Comparison of ENCODE assay signal across 8 cellular contexts in the genomic region with DNA sequence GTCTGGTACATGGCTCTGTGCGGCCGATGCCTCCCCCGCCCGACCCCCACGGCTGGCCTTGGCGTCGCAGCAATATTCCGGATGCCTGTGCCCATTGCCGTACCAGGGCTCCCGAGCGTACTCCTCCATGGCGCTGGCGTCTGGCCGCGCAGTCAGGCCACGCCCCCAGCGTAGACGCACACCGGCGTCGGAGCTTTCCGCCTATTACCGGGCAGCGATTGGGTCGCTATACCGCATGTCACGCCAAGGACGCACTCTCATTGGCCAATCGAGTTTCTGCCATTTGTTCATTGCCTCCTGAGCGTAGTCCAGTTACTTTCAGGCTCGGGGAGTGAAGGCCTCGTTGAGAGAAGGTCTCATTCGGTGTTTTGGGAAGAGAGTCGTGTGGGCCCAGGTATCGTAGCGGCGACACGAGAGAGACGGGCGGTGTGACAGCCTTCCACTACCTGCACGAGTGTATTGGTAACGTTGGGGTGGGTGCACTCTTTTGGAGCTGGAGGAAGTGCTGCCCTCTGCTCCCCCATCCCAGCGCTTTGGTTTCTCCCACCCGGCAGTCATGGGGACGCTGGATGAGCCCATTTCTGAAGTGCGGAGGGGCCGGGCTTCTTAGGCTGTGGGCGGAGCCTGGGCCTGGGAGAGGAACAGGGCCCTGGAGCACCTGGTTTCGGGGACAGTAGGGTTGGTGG. TPM values are rescaled to one million over a fixed set of nuclear protein-coding genes. Genes with fewer than 3 reads are reported as not detected.
DNase-seq lines count a peak whose midpoint lies in the region; TF ChIP-seq lines count a peak whose summit lies in the region.

A gene with protein sequence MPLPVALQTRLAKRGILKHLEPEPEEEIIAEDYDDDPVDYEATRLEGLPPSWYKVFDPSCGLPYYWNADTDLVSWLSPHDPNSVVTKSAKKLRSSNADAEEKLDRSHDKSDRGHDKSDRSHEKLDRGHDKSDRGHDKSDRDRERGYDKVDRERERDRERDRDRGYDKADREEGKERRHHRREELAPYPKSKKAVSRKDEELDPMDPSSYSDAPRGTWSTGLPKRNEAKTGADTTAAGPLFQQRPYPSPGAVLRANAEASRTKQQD (plus strand): TSS at position 310 of the 686 bp plus-strand sequence. CDS start 580 bp downstream, outside the sequence.
A gene (minus strand): TSS at position 148 of the 686 bp plus-strand sequence. CDS start 19 bp downstream, at position 129.

- H3K9me2 ChIP-seq in MM.1S (replicated peaks; ENCODE audit: insufficient read depth, low read length): no peaks in the 10 kb centered on the region
- H3K9me2 ChIP-seq in neural cell (ENCODE audit: insufficient read depth, low read length): no peaks in the 10 kb centered on the region

- TF ChIP-seq EP300 in neural cell (conservative IDR thresholded peaks at IDR 0.05; ENCODE audit: poor library complexity, severe bottlenecking) (no peak), stomach (IDR thresholded peaks at IDR 0.05) (no peak)

- TF ChIP-seq CTCF in MM.1S (IDR thresholded peaks at IDR 0.05; ENCODE audit: low read length) (no peak), neural cell (IDR thresholded peaks at IDR 0.05; ENCODE audit: poor library complexity, severe bottlenecking) (no peak), stomach (IDR thresholded peaks at IDR 0.05) (no peak)

- peak within 1 kb of the TSS; percentile 98 for H3K27ac ChIP-seq in MM.1S (ENCODE audit: low read length)
- H3K27ac ChIP-seq in neural cell (ENCODE audit: low read length): peak within 1 kb of the TSS; percentile 97
- H3K27ac ChIP-seq in stomach: peak within 1 kb of the TSS; percentile 91 to 97 (median 95)

- H2AFZ ChIP-seq in MM.1S (ENCODE audit: low read length): peak within 1 kb of the TSS; percentile 56; the same call in 1 of the 2 replicates
- H2AFZ ChIP-seq in neural cell (ENCODE audit: low read depth, low read length): no peak within 1 kb of the TSS

- no peaks in the 10 kb centered on the region for H3K9me3 ChIP-seq in ES-I3 (ENCODE audit: control insufficient read depth, insufficient read depth, low read length)
- no peaks in the 10 kb centered on the region for H3K9me3 ChIP-seq in HAP-1
- H3K9me3 ChIP-seq in MM.1S (replicated peaks; ENCODE audit: insufficient read depth, low read length): no peaks in the 10 kb centered on the region
- H3K9me3 ChIP-seq in neural cell (ENCODE audit: low read length): no peaks in the 10 kb centered on the region
- peaks cover 0 to 15% (median 0%) of the 10 kb centered on the region in 4 donors for H3K9me3 ChIP-seq in stomach

- H3F3A ChIP-seq in MM.1S (ENCODE audit: insufficient read depth, low read length) (peaks cover 4% of the 10 kb centered on the region; the same call in 1 of the 2 replicates), neural cell (ENCODE audit: insufficient read depth, low read length, poor library complexity, severe bottlenecking) (no peaks in the 10 kb centered on the region)

- no peak for TF ChIP-seq POLR2A in stomach (IDR thresholded peaks at IDR 0.05)

- in situ Hi-C loops in HAP-1 (cut with MboI; ENCODE audit: low sequenced_read_pairs): loop anchor here (5.0 kb wide), 1 partner anchor 270 kb away; no protein-coding TSS in a partner anchor

- H3K79me2 ChIP-seq in MM.1S (ENCODE audit: low read length) (peaks cover 48% of the 10 kb centered on the region), neural cell (replicated peaks; ENCODE audit: insufficient read depth, low read length) (peaks cover 10% of the 10 kb centered on the region)

- peak within 1 kb of the TSS; percentile 90 for H3K9ac ChIP-seq in ES-I3 (ENCODE audit: low read depth, low read length)
- peak within 1 kb of the TSS; percentile 95 for H3K9ac ChIP-seq in MM.1S (ENCODE audit: low read length)
- H3K9ac ChIP-seq in neural cell (ENCODE audit: low read length): peak within 1 kb of the TSS; percentile 96

- H3K4me1 ChIP-seq in ES-I3 (ENCODE audit: insufficient read depth, low read length) (no peaks in the 10 kb centered on the region), HAP-1 (peaks cover 5% of the 10 kb centered on the region), MM.1S (ENCODE audit: low read length) (no peaks in the 10 kb centered on the region), stomach (peaks cover 15 to 22% (median 20%) of the 10 kb centered on the region in 4 donors)

- no peaks in the 10 kb centered on the region for H3K27me3 ChIP-seq in HAP-1 (ENCODE audit: low read depth)
- no peaks in the 10 kb centered on the region for H3K27me3 ChIP-seq in MM.1S (replicated peaks; ENCODE audit: insufficient read depth, low read length)
- H3K27me3 ChIP-seq in neural cell (ENCODE audit: insufficient read depth, low read depth, low read length): no peaks in the 10 kb centered on the region
- H3K27me3 ChIP-seq in stomach: peaks cover 0 to 5% (median 0%) of the 10 kb centered on the region in 3 donors

- no peaks in the 10 kb centered on the region for H4K20me1 ChIP-seq in MM.1S (ENCODE audit: insufficient read depth, low read length)
- no peaks in the 10 kb centered on the region for H4K20me1 ChIP-seq in neural cell (ENCODE audit: insufficient read depth)

- intact Hi-C loops in stomach (cut with DNase I; ENCODE audit: low total_unique reads): no loop called here

- H3K4me3 ChIP-seq in HAP-1 (peak within 1 kb of the TSS; percentile 73), MM.1S (ENCODE audit: low read length) (peak within 1 kb of the TSS; percentile 88), neural cell (ENCODE audit: low read length) (peak within 1 kb of the TSS; percentile 82), stomach (peak within 1 kb of the TSS; percentile 58 to 69 (median 63))

- peak within 1 kb of the TSS; percentile 74 for H3K4me2 ChIP-seq in MM.1S (ENCODE audit: low read depth, low read length)
- peak within 1 kb of the TSS; percentile 62 for H3K4me2 ChIP-seq in neural cell (ENCODE audit: low read length)

- DNase-seq in HAP-1 (ENCODE audit: low spot score in 2 of 2) (peak; percentile 96 to 98), MM.1S (peak; percentile 93), SIG-M5 (lab: John Stamatoyannopoulos, UW) (peak; percentile 50), activated gamma-delta T cell treated with Interleukin-2 at 50 U/mL for 16 hours (peak; percentile 82), fibroblast of the conjunctiva (ENCODE audit: low read depth) (peak; percentile 92), stomach (peak; percentile 89)

- WGBS in stomach, 5 donors: 0 to 43% (median 10%) methylated on average over 33 to 49 of the region's 49 CpGs

- H3K36me3 ChIP-seq in ES-I3 (ENCODE audit: insufficient read depth, low read length) (peaks cover 5% of the 10 kb centered on the region; the same call in 1 of the 2 replicates), HAP-1 (replicated peaks) (peaks cover 50% of the 10 kb centered on the region), MM.1S (replicated peaks; ENCODE audit: insufficient read depth, low read length) (no peaks in the 10 kb centered on the region), neural cell (ENCODE audit: insufficient read depth, low read length) (no peaks in the 10 kb centered on the region), stomach (peaks cover 12 to 48% (median 38%) of the 10 kb centered on the region in 4 donors)

- no peak for TF ChIP-seq RAD21 in neural cell (conservative IDR thresholded peaks at IDR 0.05)

TF ChIP-seq in neural cell, 6 proteins besides CTCF, POLR2A, EP300 and RAD21:
- TF ChIP-seq MXI1 (conservative IDR thresholded peaks at IDR 0.05; ENCODE audit: poor library complexity, severe bottlenecking): peak; percentile 30
- peak; percentile 97 for TF ChIP-seq POLR2AphosphoS5 (IDR thresholded peaks at IDR 0.05)
- TF ChIP-seq SMC3 (conservative IDR thresholded peaks at IDR 0.05; ENCODE audit: poor library complexity): no peak
- TF ChIP-seq, protein P1, sequence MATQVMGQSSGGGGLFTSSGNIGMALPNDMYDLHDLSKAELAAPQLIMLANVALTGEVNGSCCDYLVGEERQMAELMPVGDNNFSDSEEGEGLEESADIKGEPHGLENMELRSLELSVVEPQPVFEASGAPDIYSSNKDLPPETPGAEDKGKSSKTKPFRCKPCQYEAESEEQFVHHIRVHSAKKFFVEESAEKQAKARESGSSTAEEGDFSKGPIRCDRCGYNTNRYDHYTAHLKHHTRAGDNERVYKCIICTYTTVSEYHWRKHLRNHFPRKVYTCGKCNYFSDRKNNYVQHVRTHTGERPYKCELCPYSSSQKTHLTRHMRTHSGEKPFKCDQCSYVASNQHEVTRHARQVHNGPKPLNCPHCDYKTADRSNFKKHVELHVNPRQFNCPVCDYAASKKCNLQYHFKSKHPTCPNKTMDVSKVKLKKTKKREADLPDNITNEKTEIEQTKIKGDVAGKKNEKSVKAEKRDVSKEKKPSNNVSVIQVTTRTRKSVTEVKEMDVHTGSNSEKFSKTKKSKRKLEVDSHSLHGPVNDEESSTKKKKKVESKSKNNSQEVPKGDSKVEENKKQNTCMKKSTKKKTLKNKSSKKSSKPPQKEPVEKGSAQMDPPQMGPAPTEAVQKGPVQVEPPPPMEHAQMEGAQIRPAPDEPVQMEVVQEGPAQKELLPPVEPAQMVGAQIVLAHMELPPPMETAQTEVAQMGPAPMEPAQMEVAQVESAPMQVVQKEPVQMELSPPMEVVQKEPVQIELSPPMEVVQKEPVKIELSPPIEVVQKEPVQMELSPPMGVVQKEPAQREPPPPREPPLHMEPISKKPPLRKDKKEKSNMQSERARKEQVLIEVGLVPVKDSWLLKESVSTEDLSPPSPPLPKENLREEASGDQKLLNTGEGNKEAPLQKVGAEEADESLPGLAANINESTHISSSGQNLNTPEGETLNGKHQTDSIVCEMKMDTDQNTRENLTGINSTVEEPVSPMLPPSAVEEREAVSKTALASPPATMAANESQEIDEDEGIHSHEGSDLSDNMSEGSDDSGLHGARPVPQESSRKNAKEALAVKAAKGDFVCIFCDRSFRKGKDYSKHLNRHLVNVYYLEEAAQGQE (IDR thresholded peaks at IDR 0.05; ENCODE audit: borderline replicate concordance): peak; percentile 48
- peak; percentile 85 for TF ChIP-seq TAF1 (IDR thresholded peaks at IDR 0.05; ENCODE audit: low read depth)

RNA-seq across cellular contexts. Expression of the first gene that starts in this region (rescaled TPM):
- 70.8 and 78.5 TPM in 2 replicates for polyA plus RNA-seq in neural cell
- 30.2 and 36.0 TPM in 2 replicates for polyA minus RNA-seq in neural cell
- total RNA-seq in stomach: 100 to 1,000 TPM in 1 of 5 donors, 10 to 100 TPM in 3, 1 to 10 TPM in 1; 4.7 to 148 (median 58.9) TPM
- polyA plus RNA-seq in stomach: 100 to 1,000 TPM; 106 to 133 (median 118) TPM

RNA-seq across cellular contexts. Expression of the second gene that starts in this region (rescaled TPM):
- polyA plus RNA-seq in neural cell (131 and 156 TPM in 2 replicates), stomach (10 to 100 TPM; 43.4 to 77.2 (median 50.8) TPM)
- 57.2 and 67.0 TPM in 2 replicates for polyA minus RNA-seq in neural cell
- total RNA-seq in stomach: 10 to 100 TPM in 3 of 5 donors, 1 to 10 TPM in 2; 2.9 to 24.1 (median 14.3) TPM

Comparison
In these comparisons a context has a peak if more than half of its experiments do, and no peak if none do; other contexts are left out.
1. Peak in every context shown above with its lines: DNase-seq, H3K4me3 ChIP-seq and H3K27ac ChIP-seq.